26 cellular contexts compared by ENCODE assay signal in the genomic region with DNA sequence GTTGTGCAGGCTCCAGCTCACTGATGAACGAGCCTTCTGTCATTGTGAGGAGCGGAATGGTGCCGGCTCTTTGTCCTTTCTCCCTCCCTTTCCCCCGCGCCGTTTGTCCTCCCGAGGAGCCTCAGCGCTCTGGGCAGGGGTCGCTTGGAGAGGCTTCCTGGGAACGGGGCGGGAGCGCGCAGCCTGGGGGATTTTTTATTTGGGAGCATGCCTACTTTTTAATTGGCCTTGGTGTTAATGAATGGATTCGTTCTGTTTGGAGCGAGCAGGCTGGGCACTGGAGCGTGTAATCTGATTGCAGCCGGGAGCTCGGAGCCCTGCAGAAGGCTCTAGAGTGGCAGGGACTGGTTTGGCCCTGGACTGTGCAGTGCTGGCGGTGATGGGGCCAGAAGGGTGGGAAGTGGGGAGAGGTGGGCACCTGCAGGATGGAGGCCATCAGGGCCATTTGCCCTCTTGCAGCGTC.
DNase-seq lines count a peak whose midpoint lies in the region; ATAC-seq and TF ChIP-seq lines count a peak whose summit lies in the region.
"Had no signal": no experiment of that assay in that cellular context is flagged by ENCODE, and none has a peak within 500 bp of the region (broad histone marks: within the 10 kb centered on the region; RNA-seq: fewer than 3 reads in every experiment).

No MANE protein-coding gene starts in this region.

- no peaks in the 10 kb centered on the region for H3K9me2 ChIP-seq in OCI-LY7 (ENCODE audit: insufficient read depth, low read length)

- peaks cover 8% of the 10 kb centered on the region for H3K9me3 Mint-ChIP-seq in activated T-helper 2 cell treated with anti-CD3 and anti-CD28 coated beads, Interferon-gamma antibody, Interleukin-2, Interleukin-4, amounts not matched to agents 10 μg/mL and 5 μg/mL and 100 μg/mL, durations not matched to agents 14 hours and 24 hours and 36 hours
- H3K9me3 Mint-ChIP-seq: activated CD4-positive, alpha-beta memory T cell treated with anti-CD3 and anti-CD28 coated beads for 36 hours had no signal

- H3K36me3 ChIP-seq in OCI-LY7 (ENCODE audit: insufficient read depth, low read length) = no peaks in the 10 kb centered on the region
- H3K36me3 ChIP-seq: brain microvascular endothelial cell, esophagus squamous epithelium, uterus, WERI-Rb-1 had no signal

- H3K79me2 ChIP-seq in OCI-LY7 (ENCODE audit: insufficient read depth, low read depth, low read length) = no peaks in the 10 kb centered on the region

- no peak overlapping the region for H3K4me3 Mint-ChIP-seq in activated T-helper 2 cell treated with anti-CD3 and anti-CD28 coated beads, Interferon-gamma antibody, Interleukin-2, Interleukin-4, amounts not matched to agents 10 μg/mL and 5 μg/mL and 100 μg/mL, durations not matched to agents 14 hours and 24 hours and 36 hours (ENCODE audit: low read depth)
- H3K4me3 Mint-ChIP-seq: activated CD4-positive, alpha-beta memory T cell treated with anti-CD3 and anti-CD28 coated beads for 36 hours; CD8-positive, alpha-beta memory T cell; naive thymus-derived CD8-positive, alpha-beta T cell; T-helper 1 cell treated with Interleukin-12 subunit alpha and Interleukin-12 subunit beta and Interleukin-4 antibody, amounts not matched to agents 30 μg/mL and 1 μg/mL, for 36 hours had no signal

- BruUV-seq in OCI-LY7 (replicated peaks; lab: Mats Ljungman, UMichigan) = no TSS peak

- peak; percentile 4 for DNase-seq in ELF-1 (ENCODE audit: low read depth, low spot score)
- DNase-seq in anterior cingulate cortex (lab: John Stamatoyannopoulos, UW) = peak in 53 of 58 donors; percentile 20 to 88 (median 63)
- DNase-seq in hippocampal formation (lab: John Stamatoyannopoulos, UW) = peak; percentile 48 to 58
- DNase-seq in pons (ENCODE audit: low spot score) = peak; percentile 61
- DNase-seq in OCI-LY7 (ENCODE audit: low spot score) = no peak
- no peak for DNase-seq in activated T-helper 2 cell treated with anti-CD3 and anti-CD28 coated beads, Interferon-gamma antibody, Interleukin-2, Interleukin-4, amounts not matched to agents 10 μg/mL and 5 μg/mL and 100 μg/mL, durations not matched to agents 14 hours and 24 hours and 36 hours (ENCODE audit: low spot score)
- DNase-seq in GM13977 (ENCODE audit: low spot score) = no peak
- DNase-seq: activated CD4-positive, alpha-beta memory T cell treated with anti-CD3 and anti-CD28 coated beads for 36 hours; activated naive CD4-positive, alpha-beta T cell treated with anti-CD3 and anti-CD28 coated beads, Interleukin-2, amount 50 U/mL, for 16 hours; activated T-cell treated with anti-CD3 and anti-CD28 coated beads, Interleukin-2, amount 50 U/mL, for 1 hour; brain microvascular endothelial cell; CD8-positive, alpha-beta memory T cell; dermis blood vessel endothelial cell; EL; esophagus squamous epithelium; mammary epithelial cell; naive thymus-derived CD8-positive, alpha-beta T cell; NCI-H1694 treated with DMSO at 0.1 percent for 48 hours; NCI-H345; right cardiac atrium; SIG-M5; stimulated activated naive CD4-positive, alpha-beta T cell; uterus; WERI-Rb-1 had no signal

- intact Hi-C loops in OCI-LY7 (cut with micrococcal nuclease; ENCODE audit: unreplicated experiment) = no loop called here
- intact Hi-C loops in activated T-helper 2 cell treated with anti-CD3 and anti-CD28 coated beads, Interferon-gamma antibody, Interleukin-2, Interleukin-4, amounts not matched to agents 10 μg/mL and 5 μg/mL and 100 μg/mL, durations not matched to agents 14 hours and 24 hours and 36 hours (cut with micrococcal nuclease) = no loop called here

- H3K4me3 ChIP-seq in OCI-LY7 (ENCODE audit: low read depth, low read length, poor library complexity, severe bottlenecking) = no peak overlapping the region
- H3K4me3 ChIP-seq: esophagus squamous epithelium, uterus had no signal

- H3K27ac ChIP-seq in OCI-LY7 (ENCODE audit: low read depth, low read length, poor library complexity, severe bottlenecking) = no peak overlapping the region
- H3K27ac ChIP-seq: brain microvascular endothelial cell, esophagus squamous epithelium, uterus, WERI-Rb-1 had no signal

- no peaks in the 10 kb centered on the region for H4K20me1 ChIP-seq in OCI-LY7 (ENCODE audit: insufficient read depth, low read length)

- no peaks in the 10 kb centered on the region for H3K4me1 Mint-ChIP-seq in activated T-helper 2 cell treated with anti-CD3 and anti-CD28 coated beads, Interferon-gamma antibody, Interleukin-2, Interleukin-4, amounts not matched to agents 10 μg/mL and 5 μg/mL and 100 μg/mL, durations not matched to agents 14 hours and 24 hours and 36 hours (ENCODE audit: low read depth)
- H3K4me1 Mint-ChIP-seq: CD8-positive, alpha-beta memory T cell; naive thymus-derived CD8-positive, alpha-beta T cell had no signal

- H3K27me3 Mint-ChIP-seq in activated T-helper 2 cell treated with anti-CD3 and anti-CD28 coated beads, Interferon-gamma antibody, Interleukin-2, Interleukin-4, amounts not matched to agents 10 μg/mL and 5 μg/mL and 100 μg/mL, durations not matched to agents 14 hours and 24 hours and 36 hours (ENCODE audit: low read depth) = no peaks in the 10 kb centered on the region
- H3K27me3 Mint-ChIP-seq: activated CD4-positive, alpha-beta memory T cell treated with anti-CD3 and anti-CD28 coated beads for 36 hours; CD8-positive, alpha-beta memory T cell had no signal

- CTCF ChIA-PET in OCI-LY7 (lab: Charles Lee; ENCODE audit: unreplicated experiment) = no interaction called here

- H3K4me2 ChIP-seq in OCI-LY7 (ENCODE audit: low read length) = no peak overlapping the region

- H2AFZ ChIP-seq in OCI-LY7 (ENCODE audit: low read length) = no peak overlapping the region

- in situ Hi-C loops in GM13977 (cut with MboI; ENCODE audit: low pct_unique_long_range_greater_than_20kb, low sequenced_read_pairs, unreplicated experiment) = no loop called here

- no peaks in the 10 kb centered on the region for H3K36me3 Mint-ChIP-seq in activated T-helper 2 cell treated with anti-CD3 and anti-CD28 coated beads, Interferon-gamma antibody, Interleukin-2, Interleukin-4, amounts not matched to agents 10 μg/mL and 5 μg/mL and 100 μg/mL, durations not matched to agents 14 hours and 24 hours and 36 hours (ENCODE audit: low read depth)
- H3K36me3 Mint-ChIP-seq: activated CD4-positive, alpha-beta memory T cell treated with anti-CD3 and anti-CD28 coated beads for 36 hours; CD8-positive, alpha-beta memory T cell; naive thymus-derived CD8-positive, alpha-beta T cell had no signal

- no peak for ATAC-seq in HG02759 (IDR thresholded peaks at IDR 0.05; ENCODE audit: unreplicated experiment)
- ATAC-seq: naive thymus-derived CD8-positive, alpha-beta T cell; right cardiac atrium had no signal

- TF ChIP-seq CTCF in OCI-LY7 (conservative IDR thresholded peaks at IDR 0.05; ENCODE audit: low read length) = no peak
- TF ChIP-seq CTCF in GM13977 (IDR thresholded peaks at IDR 0.05; ENCODE audit: extremely low read depth, insufficient read depth, missing control alignments) = no peak

- POLR2A ChIA-PET in OCI-LY7 (lab: Charles Lee) = no interaction called here

- no peak overlapping the region for H3K27ac Mint-ChIP-seq in activated T-helper 2 cell treated with anti-CD3 and anti-CD28 coated beads, Interferon-gamma antibody, Interleukin-2, Interleukin-4, amounts not matched to agents 10 μg/mL and 5 μg/mL and 100 μg/mL, durations not matched to agents 14 hours and 24 hours and 36 hours
- H3K27ac Mint-ChIP-seq: activated CD4-positive, alpha-beta memory T cell treated with anti-CD3 and anti-CD28 coated beads for 36 hours; CD8-positive, alpha-beta memory T cell; T-helper 1 cell treated with Interleukin-12 subunit alpha and Interleukin-12 subunit beta and Interleukin-4 antibody, amounts not matched to agents 30 μg/mL and 1 μg/mL, for 36 hours had no signal

- H3K4me1 ChIP-seq in OCI-LY7 (ENCODE audit: insufficient read depth, low read length, poor library complexity, severe bottlenecking) = no peaks in the 10 kb centered on the region
- H3K4me1 ChIP-seq: esophagus squamous epithelium, uterus had no signal

- H3K9me3 ChIP-seq in OCI-LY7 (ENCODE audit: low read length) = no peaks in the 10 kb centered on the region
- H3K9me3 ChIP-seq: esophagus squamous epithelium, uterus had no signal

Comparison
In these comparisons a context has a peak if more than half of its experiments do, and no peak if none do; other contexts are left out.
1. DNase-seq: peak in ELF-1 (single experiment), anterior cingulate cortex (53 of 58), hippocampal formation (2 of 2) and pons (single experiment); none in OCI-LY7 (single experiment), activated T-helper 2 cell treated with anti-CD3 and anti-CD28 coated beads, Interferon-gamma antibody, Interleukin-2, Interleukin-4, amounts not matched to agents 10 μg/mL and 5 μg/mL and 100 μg/mL, durations not matched to agents 14 hours and 24 hours and 36 hours (single experiment) and GM13977 (single experiment).